1 cellular context compared by ENCODE assay signal in genomic region chr7:114426824-114427223, GRCh38.
TF ChIP-seq lines count a peak whose summit lies in the region.

No MANE protein-coding gene starts in this region.

TF ChIP-seq in HCT116, 20 proteins besides CTCF, POLR2A, EP300 and RAD21 (continued from another document):
- TF ChIP-seq EZH2 (IDR thresholded peaks at IDR 0.05), result no peak
- TF ChIP-seq YY1 (IDR thresholded peaks at IDR 0.05; ENCODE audit: extremely low read depth, insufficient replicate concordance, low read depth, low read length), result no peak
TF ChIP-seq in HCT116: peak in this region for 0.
